In the genomic region with DNA sequence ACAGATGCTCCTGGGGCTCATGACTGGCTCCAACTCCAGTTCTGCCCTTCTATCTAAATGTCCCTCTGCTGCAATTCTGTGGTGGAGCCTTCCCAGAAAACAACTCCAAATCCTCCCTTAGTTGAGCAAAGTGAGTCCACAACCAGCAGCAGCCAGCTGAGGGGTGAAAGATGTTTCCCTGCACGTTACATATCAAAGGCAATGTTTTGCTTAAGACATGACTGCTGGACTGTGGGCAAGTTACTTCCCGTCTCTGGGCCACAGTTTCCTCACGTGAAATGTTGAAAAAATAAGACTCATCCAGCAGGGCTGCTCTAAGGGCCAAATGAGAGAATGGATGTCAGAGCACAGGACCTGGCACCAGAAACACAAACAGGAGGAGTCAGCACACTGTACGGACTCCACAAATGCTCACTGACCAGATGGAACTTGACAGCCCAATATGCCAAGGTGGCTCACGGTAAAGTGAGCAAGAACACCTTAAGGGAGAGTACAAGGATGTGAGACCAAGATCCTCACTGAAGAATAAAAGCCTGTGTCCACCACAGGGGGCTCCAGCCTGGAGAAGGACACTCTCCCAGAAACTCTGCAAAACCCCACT, we compare ENCODE assay signal across 16 cellular contexts.
DNase-seq lines count a peak whose midpoint lies in the region; ATAC-seq and TF ChIP-seq lines count a peak whose summit lies in the region.
"Had no signal": no experiment of that assay in that cellular context is flagged by ENCODE, and none has a peak within 500 bp of the region (broad histone marks: within the 10 kb centered on the region; RNA-seq: fewer than 3 reads in every experiment).

No MANE protein-coding gene starts in this region.

- 95% methylated on average over 3 of the region's 5 CpGs; no CpG with 5 or more reads in 1 of the 2 experiments for WGBS in IMR-90 (ENCODE audit: extremely low coverage in 2 of 2, insufficient read length in 1 of 2), 2 experiments

- DNase-seq in IMR-90 (no peak), SKM-1 treated with dmso at 0.1 percent for 144 hours (lab: John Stamatoyannopoulos, UW; ENCODE audit: unreplicated experiment) (peak; percentile 49), erythroblast (lab: John Stamatoyannopoulos, UW) (peak; percentile 14 to 23), stromal cell of bone marrow (ENCODE audit: low read depth) (peak; percentile 53), 8988T (no peak), left lobe of liver (ENCODE audit: low spot score) (no peak)
- DNase-seq: activated CD4-positive, alpha-beta T cell treated with anti-CD3 and anti-CD28 coated beads for 4 hours; CD8-positive, alpha-beta memory T cell; midbrain; NCI-H2081; NCI-H69; occipital lobe; stimulated activated naive CD8-positive, alpha-beta T cell treated with anti-CD3 and anti-CD28 coated beads, Interleukin-15, Interleukin-2, amounts not matched to agents 100 U/mL and 50 U/mL, for 24 hours; T-helper 2 cell had no signal

- H3K27me3 ChIP-seq in IMR-90 (ENCODE audit: control insufficient read depth, insufficient read depth, low read length) = no peaks in the 10 kb centered on the region

- TF ChIP-seq POLR2A in IMR-90 (IDR thresholded peaks at IDR 0.05; ENCODE audit: low read depth, low read length) (no peak), erythroblast (IDR thresholded peaks at IDR 0.05; ENCODE audit: low read length) (no peak)

- H2BK15ac ChIP-seq in IMR-90 (ENCODE audit: low read depth, low read length) = peak overlapping the region; percentile 62; the same call in 2 of the 3 replicates

- H2AK9ac ChIP-seq in IMR-90 (replicated peaks; ENCODE audit: low read depth, low read length, poor library complexity) = no peak overlapping the region

- H3K4me2 ChIP-seq in IMR-90 (ENCODE audit: low read depth, low read length) = no peak overlapping the region

- peaks cover 2% of the 10 kb centered on the region; the same call in 1 of the 2 replicates for H3K9me3 ChIP-seq in IMR-90 (ENCODE audit: control insufficient read depth, insufficient read depth, low read length)

- H2BK120ac ChIP-seq in IMR-90 (ENCODE audit: low read depth, low read length) = peak overlapping the region; percentile 64

- H3K4me1 ChIP-seq in IMR-90 (ENCODE audit: control insufficient read depth, insufficient read depth, low read length) = peaks cover 30% of the 10 kb centered on the region

- H3K36me3 ChIP-seq in IMR-90 (ENCODE audit: control insufficient read depth, insufficient read depth, low read length) = no peaks in the 10 kb centered on the region

- peak overlapping the region; percentile 51; the same call in 1 of the 2 replicates for H3K14ac ChIP-seq in IMR-90 (replicated peaks; ENCODE audit: low read depth, low read length)

- dilution Hi-C loops in IMR-90 (cut with HindIII; ENCODE audit: low sequenced_read_pairs, unreplicated experiment) = no loop called here

- no peak for TF ChIP-seq CTCF in IMR-90 (conservative IDR thresholded peaks at IDR 0.05; ENCODE audit: low read depth, low read length)

- no peak overlapping the region for H3K27ac ChIP-seq in IMR-90 (ENCODE audit: insufficient read depth, low read length)

- no peak for TF ChIP-seq RAD21 in IMR-90 (IDR thresholded peaks at IDR 0.05; ENCODE audit: low read length)

- peak overlapping the region; percentile 74 for H3K4ac ChIP-seq in IMR-90 (ENCODE audit: low read depth, low read length)

- in situ Hi-C loops in IMR-90 (cut with MboI; ENCODE audit: low sequenced_read_pairs) = loop anchor here (10.0 kb wide), 1 partner anchor 202 kb away; no protein-coding TSS in a partner anchor

- H3K23ac ChIP-seq in IMR-90 (ENCODE audit: low read depth, low read length) = no peak overlapping the region

- peak overlapping the region; percentile 57; the same call in 1 of the 2 replicates for H4K91ac ChIP-seq in IMR-90 (ENCODE audit: insufficient read depth, low read depth, low read length)

- peak overlapping the region; percentile 34 for H3K18ac ChIP-seq in IMR-90 (ENCODE audit: low read depth, low read length)

- no peak overlapping the region for H3K9ac ChIP-seq in IMR-90 (ENCODE audit: low read depth, low read length)

- ATAC-seq in IMR-90 (ENCODE audit: low read depth) = no peak
- no peak for ATAC-seq in HG02938 (IDR thresholded peaks at IDR 0.05; ENCODE audit: unreplicated experiment)
- ATAC-seq in left lobe of liver = no peak
- ATAC-seq: stimulated activated naive CD8-positive, alpha-beta T cell treated with anti-CD3 and anti-CD28 coated beads, Interleukin-15, Interleukin-2, amounts not matched to agents 100 U/mL and 50 U/mL, for 24 hours had no signal

- H2BK20ac ChIP-seq in IMR-90 (ENCODE audit: low read depth, low read length) = peak overlapping the region; percentile 83

- no peak overlapping the region for H4K5ac ChIP-seq in IMR-90 (ENCODE audit: low read depth, low read length)

- no peak overlapping the region for H3K4me3 ChIP-seq in IMR-90 (ENCODE audit: insufficient read depth, low read depth, low read length)
- H3K4me3 ChIP-seq: skin epidermis had no signal

- peak overlapping the region in 1 of 2 experiments; percentile 29; a peak in 1 of 4 replicates for H4K8ac ChIP-seq in IMR-90 (ENCODE audit: low read depth in 2 of 2, low read length in 2 of 2)

- CTCF ChIA-PET in IMR-90 (lab: Yijun Ruan, JAX) = no interaction called here

- 0 out of 4 replicates have a peak, but pooled peaks cover 0 to 4% of the 10 kb centered on the region in 2 experiments for H3K79me1 ChIP-seq in IMR-90 (ENCODE audit: low read depth in 1 of 2, low read length in 2 of 2)

- H2AFZ ChIP-seq in IMR-90 (replicated peaks; ENCODE audit: low read length, poor library complexity) = peak overlapping the region; percentile 9

- peak overlapping the region; percentile 95 for H2AK5ac ChIP-seq in IMR-90 (ENCODE audit: low read depth, low read length)

- POLR2A ChIA-PET in IMR-90 (lab: Charles Lee; ENCODE audit: unreplicated experiment) = no interaction called here

- intact Hi-C loops in IMR-90 (cut with micrococcal nuclease) = no loop called here

- H3K56ac ChIP-seq in IMR-90 (ENCODE audit: extremely low read depth, insufficient read depth, low read length) = no peak overlapping the region

- H2BK5ac ChIP-seq in IMR-90 (ENCODE audit: low read depth, low read length, poor library complexity, severe bottlenecking) = peak overlapping the region; percentile 10

- no TSS peak for BruUV-seq in IMR-90 (replicated peaks; lab: Mats Ljungman, UMichigan)

- H4K20me1 ChIP-seq in IMR-90 (ENCODE audit: insufficient read depth, low read length) = no peaks in the 10 kb centered on the region

- peaks cover 21% of the 10 kb centered on the region for H3K9me1 ChIP-seq in IMR-90 (ENCODE audit: insufficient read depth, low read length)

TF ChIP-seq in IMR-90, 13 proteins besides CTCF, POLR2A, EP300 and RAD21:
- TF ChIP-seq RFX5 (IDR thresholded peaks at IDR 0.05; ENCODE audit: low read depth, low read length) (no peak), CHD1 (IDR thresholded peaks at IDR 0.05; ENCODE audit: low read depth, low read length) (no peak), FOS (IDR thresholded peaks at IDR 0.05; ENCODE audit: low read depth, low read length) (no peak), MAFK (IDR thresholded peaks at IDR 0.05; ENCODE audit: low read depth, low read length) (no peak), RCOR1 (IDR thresholded peaks at IDR 0.05; ENCODE audit: insufficient replicate concordance, low read length) (no peak), MAZ (IDR thresholded peaks at IDR 0.05; ENCODE audit: borderline replicate concordance, low read depth, low read length) (no peak), CEBPB (IDR thresholded peaks at IDR 0.05; ENCODE audit: low read depth, low read length) (no peak), SMC3 (IDR thresholded peaks at IDR 0.05; ENCODE audit: low read depth, low read length) (no peak), BHLHE40 (IDR thresholded peaks at IDR 0.05; ENCODE audit: low read depth, low read length) (no peak), MXI1 (IDR thresholded peaks at IDR 0.05; ENCODE audit: borderline replicate concordance, low read depth, low read length) (no peak)
- TF ChIP-seq, protein P1, sequence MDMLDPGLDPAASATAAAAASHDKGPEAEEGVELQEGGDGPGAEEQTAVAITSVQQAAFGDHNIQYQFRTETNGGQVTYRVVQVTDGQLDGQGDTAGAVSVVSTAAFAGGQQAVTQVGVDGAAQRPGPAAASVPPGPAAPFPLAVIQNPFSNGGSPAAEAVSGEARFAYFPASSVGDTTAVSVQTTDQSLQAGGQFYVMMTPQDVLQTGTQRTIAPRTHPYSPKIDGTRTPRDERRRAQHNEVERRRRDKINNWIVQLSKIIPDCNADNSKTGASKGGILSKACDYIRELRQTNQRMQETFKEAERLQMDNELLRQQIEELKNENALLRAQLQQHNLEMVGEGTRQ (IDR thresholded peaks at IDR 0.05; ENCODE audit: low read depth, low read length) = no peak
- TF ChIP-seq, protein P2, sequence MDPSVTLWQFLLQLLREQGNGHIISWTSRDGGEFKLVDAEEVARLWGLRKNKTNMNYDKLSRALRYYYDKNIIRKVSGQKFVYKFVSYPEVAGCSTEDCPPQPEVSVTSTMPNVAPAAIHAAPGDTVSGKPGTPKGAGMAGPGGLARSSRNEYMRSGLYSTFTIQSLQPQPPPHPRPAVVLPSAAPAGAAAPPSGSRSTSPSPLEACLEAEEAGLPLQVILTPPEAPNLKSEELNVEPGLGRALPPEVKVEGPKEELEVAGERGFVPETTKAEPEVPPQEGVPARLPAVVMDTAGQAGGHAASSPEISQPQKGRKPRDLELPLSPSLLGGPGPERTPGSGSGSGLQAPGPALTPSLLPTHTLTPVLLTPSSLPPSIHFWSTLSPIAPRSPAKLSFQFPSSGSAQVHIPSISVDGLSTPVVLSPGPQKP (IDR thresholded peaks at IDR 0.05; ENCODE audit: borderline replicate concordance, low read depth, low read length) = no peak
TF ChIP-seq in IMR-90: peak in this region for 0.

Comparison
In these comparisons a context has a peak if more than half of its experiments do, and no peak if none do; other contexts are left out.
1. DNase-seq: peak in SKM-1 treated with dmso at 0.1 percent for 144 hours (single experiment), erythroblast (2 of 2) and stromal cell of bone marrow (single experiment); none in IMR-90 (single experiment), 8988T (single experiment) and left lobe of liver (single experiment).